ENCODE assay signal across 21 cellular contexts in genomic region chr7:124618871-124619270, GRCh38.
"Had no signal": no experiment of that assay in that cellular context is flagged by ENCODE, and none has a peak within 500 bp of the region (broad histone marks: within the 10 kb centered on the region; RNA-seq: fewer than 3 reads in every experiment).

No MANE protein-coding gene starts in this region.

- ATAC-seq: effector memory CD8-positive, alpha-beta T cell; esophagus mucosa; gastrocnemius medialis; heart right ventricle; left cardiac atrium; left lung; left ventricle myocardium superior; lower lobe of right lung; naive thymus-derived CD4-positive, alpha-beta T cell; natural killer cell had no signal

- DNase-seq: colonic mucosa; cortex of kidney; effector CD8-positive, alpha-beta T cell; effector memory CD8-positive, alpha-beta T cell; endodermal cell; erythroblast; esophagus squamous epithelium; foreskin fibroblast; foreskin melanocyte; gastrocnemius medialis; heart right ventricle; hippocampal formation; left cardiac atrium; left lung; left ventricle myocardium superior; lower lobe of right lung; mesenchymal stem cell; midbrain; naive thymus-derived CD4-positive, alpha-beta T cell; natural killer cell had no signal
